Comparison of ENCODE assay signal across 8 cellular contexts in the genomic region with DNA sequence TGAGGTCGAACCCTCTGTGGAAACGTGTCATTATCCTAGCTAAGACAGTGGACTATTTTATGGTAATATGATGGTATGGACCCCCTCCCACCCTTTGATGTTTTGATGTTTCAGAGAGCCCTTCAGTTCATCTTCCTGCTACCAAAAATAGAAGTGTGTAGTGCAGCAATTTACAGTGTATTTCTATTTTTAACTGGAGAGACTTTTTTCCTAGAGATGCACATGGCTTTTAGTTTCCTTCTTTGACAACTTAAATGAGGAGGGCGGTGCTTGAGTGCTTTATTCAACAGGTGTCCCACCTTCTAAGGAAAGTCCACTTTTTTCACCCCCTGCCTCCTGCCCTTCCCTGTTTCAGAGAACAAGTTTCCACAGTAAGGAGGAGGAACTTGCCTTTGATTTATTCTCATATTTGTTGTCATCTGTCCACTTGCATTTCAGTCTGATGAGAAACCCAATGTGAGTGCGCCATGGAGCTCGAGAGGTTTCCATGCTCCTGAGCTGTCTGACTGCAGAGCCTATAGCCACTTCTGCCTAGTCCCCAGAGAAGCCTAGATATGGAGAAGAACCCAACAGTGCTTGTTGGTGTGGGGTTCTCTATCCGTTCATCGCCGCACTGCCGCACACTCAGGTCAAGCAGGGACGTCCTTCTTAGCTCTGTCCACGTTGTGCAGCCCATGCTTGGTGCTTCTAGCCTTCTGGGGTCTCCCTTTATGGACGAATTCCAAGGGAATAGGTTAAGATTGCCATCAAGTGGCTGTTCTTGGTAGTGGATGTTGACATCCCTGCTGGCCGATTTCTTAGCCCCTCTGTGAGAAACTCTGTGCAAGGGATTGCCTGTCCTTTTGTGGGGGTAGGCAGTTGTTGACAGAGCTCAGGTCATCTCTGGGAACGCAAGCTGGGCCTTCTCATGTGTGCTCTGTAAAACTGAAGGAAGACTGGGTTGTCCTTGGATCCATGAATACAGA.
A peak's percentile ranks its signal among the peaks of the same experiment; 100 is the strongest.
DNase-seq lines count a peak whose midpoint lies in the region; ATAC-seq and TF ChIP-seq lines count a peak whose summit lies in the region.

No MANE protein-coding gene starts in this region.

- H3K36me3 Mint-ChIP-seq in activated naive CD4-positive, alpha-beta T cell treated with anti-CD3 and anti-CD28 coated beads, Interleukin-2, amount 10 ng/mL, durations not matched to agents 7 days and 5 days, result peaks cover 23% of the 10 kb centered on the region
- peaks cover 18% of the 10 kb centered on the region for H3K36me3 Mint-ChIP-seq in activated naive CD8-positive, alpha-beta T cell treated with anti-CD3 and anti-CD28 coated beads, Interleukin-2, amount 10 ng/mL, durations not matched to agents 7 days and 5 days

- H3K27ac ChIP-seq in MM.1S (ENCODE audit: low read length) (peak overlapping the region; percentile 52; the same call in 1 of the 2 replicates), thyroid gland (no peak overlapping the region)

- H4K20me1 ChIP-seq in MM.1S (ENCODE audit: insufficient read depth, low read length), result no peaks in the 10 kb centered on the region

- no peak for TF ChIP-seq POLR2A in thyroid gland (IDR thresholded peaks at IDR 0.05)

- 56 to 62% methylated on average over 9 to 13 of the region's 14 CpGs for WGBS in thyroid gland, 2 donors

- H3K9me3 ChIP-seq in MM.1S (replicated peaks; ENCODE audit: insufficient read depth, low read length) (no peaks in the 10 kb centered on the region), thyroid gland (no peaks in the 10 kb centered on the region)

- CTCF ChIA-PET in activated naive CD4-positive, alpha-beta T cell treated with anti-CD3 and anti-CD28 coated beads, Interleukin-2, amount 10 ng/mL, durations not matched to agents 7 days and 5 days (lab: Charles Lee), result interaction anchor here (0.6 to 1.8 kb wide), 13 partner anchors 9 to 1181 kb away, joined by 3 to 7 read pairs (median 3); no protein-coding TSS in a partner anchor

- ATAC-seq in activated naive CD8-positive, alpha-beta T cell treated with anti-CD3 and anti-CD28 coated beads, Interleukin-2, amount 10 ng/mL, durations not matched to agents 7 days and 5 days (ENCODE audit: low read depth), result peak; percentile 48
- ATAC-seq in stimulated activated naive CD8-positive, alpha-beta T cell treated with anti-CD3 and anti-CD28 coated beads, Interleukin-15, amount 100 ng/mL, for 72 hours, result no peak

- 0 out of 2 replicates have a peak, but pooled peaks cover 8% of the 10 kb centered on the region for H3F3A ChIP-seq in MM.1S (ENCODE audit: insufficient read depth, low read length)

- peaks cover 25% of the 10 kb centered on the region for H3K4me1 ChIP-seq in MM.1S (ENCODE audit: low read length)
- peaks cover 11 to 18% of the 10 kb centered on the region in 2 donors for H3K4me1 ChIP-seq in thyroid gland

- H3K27ac Mint-ChIP-seq in activated naive CD4-positive, alpha-beta T cell treated with anti-CD3 and anti-CD28 coated beads, Interleukin-2, amount 10 ng/mL, durations not matched to agents 7 days and 5 days, result peak overlapping the region; percentile 80
- peak overlapping the region; percentile 81 for H3K27ac Mint-ChIP-seq in activated naive CD8-positive, alpha-beta T cell treated with anti-CD3 and anti-CD28 coated beads, Interleukin-2, amount 10 ng/mL, durations not matched to agents 7 days and 5 days
- no peak overlapping the region for H3K27ac Mint-ChIP-seq in stimulated activated naive CD8-positive, alpha-beta T cell treated with anti-CD3 and anti-CD28 coated beads, Interleukin-15, amount 100 ng/mL, for 72 hours

- H3K9me2 ChIP-seq in MM.1S (replicated peaks; ENCODE audit: insufficient read depth, low read length), result no peaks in the 10 kb centered on the region

- H3K27me3 ChIP-seq in MM.1S (replicated peaks; ENCODE audit: insufficient read depth, low read length) (no peaks in the 10 kb centered on the region), thyroid gland (no peaks in the 10 kb centered on the region)

- H3K27me3 Mint-ChIP-seq in activated naive CD4-positive, alpha-beta T cell treated with anti-CD3 and anti-CD28 coated beads, Interleukin-2, amount 10 ng/mL, durations not matched to agents 7 days and 5 days, result no peaks in the 10 kb centered on the region
- no peaks in the 10 kb centered on the region for H3K27me3 Mint-ChIP-seq in activated naive CD8-positive, alpha-beta T cell treated with anti-CD3 and anti-CD28 coated beads, Interleukin-2, amount 10 ng/mL, durations not matched to agents 7 days and 5 days
- no peaks in the 10 kb centered on the region for H3K27me3 Mint-ChIP-seq in stimulated activated naive CD8-positive, alpha-beta T cell treated with anti-CD3 and anti-CD28 coated beads, Interleukin-15, amount 100 ng/mL, for 72 hours

- DNase-seq in activated naive CD4-positive, alpha-beta T cell treated with anti-CD3 and anti-CD28 coated beads, Interleukin-2, amount 10 ng/mL, durations not matched to agents 7 days and 5 days, result peak; percentile 28
- no peak for DNase-seq in activated naive CD4-positive, alpha-beta T cell treated with Interleukin-2 at 50 U/mL for 16 hours
- DNase-seq in MM.1S (peak; percentile 59), iPS DF 19.7 (ENCODE audit: low read depth, low spot score) (peak; percentile 25), posterior vena cava (ENCODE audit: low spot score) (no peak), thyroid gland (no peak)
- peak; percentile 41 for DNase-seq in activated naive CD8-positive, alpha-beta T cell treated with anti-CD3 and anti-CD28 coated beads, Interleukin-2, amount 10 ng/mL, durations not matched to agents 7 days and 5 days
- peak in 1 of 2 donors; percentile 23 for DNase-seq in stimulated activated naive CD8-positive, alpha-beta T cell treated with anti-CD3 and anti-CD28 coated beads, Interleukin-15, amount 100 ng/mL, for 72 hours

- H3K36me3 ChIP-seq in MM.1S (replicated peaks; ENCODE audit: insufficient read depth, low read length) (no peaks in the 10 kb centered on the region), thyroid gland (no peaks in the 10 kb centered on the region)

- POLR2A ChIA-PET in activated naive CD8-positive, alpha-beta T cell treated with anti-CD3 and anti-CD28 coated beads, Interleukin-2, amount 10 ng/mL, durations not matched to agents 7 days and 5 days (lab: Charles Lee), result interaction anchor here (0.9 kb wide), 1 partner anchor 63 kb away, joined by 3 read pairs; no protein-coding TSS in a partner anchor

- peak; percentile 67 for TF ChIP-seq CTCF in MM.1S (IDR thresholded peaks at IDR 0.05; ENCODE audit: low read length)
- TF ChIP-seq CTCF in thyroid gland (IDR thresholded peaks at IDR 0.05), result peak in 3 of 6 experiments; percentile 36 to 48 (median 47)

- H3K4me1 Mint-ChIP-seq in activated naive CD4-positive, alpha-beta T cell treated with anti-CD3 and anti-CD28 coated beads, Interleukin-2, amount 10 ng/mL, durations not matched to agents 7 days and 5 days, result peaks cover 78% of the 10 kb centered on the region
- H3K4me1 Mint-ChIP-seq in activated naive CD8-positive, alpha-beta T cell treated with anti-CD3 and anti-CD28 coated beads, Interleukin-2, amount 10 ng/mL, durations not matched to agents 7 days and 5 days, result peaks cover 65% of the 10 kb centered on the region
- H3K4me1 Mint-ChIP-seq in stimulated activated naive CD8-positive, alpha-beta T cell treated with anti-CD3 and anti-CD28 coated beads, Interleukin-15, amount 100 ng/mL, for 72 hours, result peaks cover 87% of the 10 kb centered on the region

- intact Hi-C loops in posterior vena cava (cut with DNase I) (loop anchor here in 1 of 2 donors (10.0 kb wide), 1 partner anchor 1175 kb away; no protein-coding TSS in a partner anchor), thyroid gland (cut with DNase I) (no loop called here)

- peaks cover 95% of the 10 kb centered on the region for H3K79me2 ChIP-seq in MM.1S (ENCODE audit: low read length)

- no peak overlapping the region; the same call in 1 of the 2 replicates for H3K9ac ChIP-seq in MM.1S (ENCODE audit: low read length)

- H3K4me3 ChIP-seq in MM.1S (ENCODE audit: low read length) (peak overlapping the region; percentile 10; the same call in 1 of the 2 replicates), thyroid gland (replicated peaks in 1 of 3) (no peak overlapping the region)

- peak overlapping the region; percentile 66 for H3K4me2 ChIP-seq in MM.1S (ENCODE audit: low read depth, low read length)

- no peak overlapping the region for H3K4me3 Mint-ChIP-seq in activated naive CD4-positive, alpha-beta T cell treated with anti-CD3 and anti-CD28 coated beads, Interleukin-2, amount 10 ng/mL, durations not matched to agents 7 days and 5 days
- H3K4me3 Mint-ChIP-seq in activated naive CD8-positive, alpha-beta T cell treated with anti-CD3 and anti-CD28 coated beads, Interleukin-2, amount 10 ng/mL, durations not matched to agents 7 days and 5 days, result peak overlapping the region; percentile 69
- peak overlapping the region; percentile 36 to 53 for H3K4me3 Mint-ChIP-seq in stimulated activated naive CD8-positive, alpha-beta T cell treated with anti-CD3 and anti-CD28 coated beads, Interleukin-15, amount 100 ng/mL, for 72 hours

- no peaks in the 10 kb centered on the region for H3K9me3 Mint-ChIP-seq in activated naive CD4-positive, alpha-beta T cell treated with anti-CD3 and anti-CD28 coated beads, Interleukin-2, amount 10 ng/mL, durations not matched to agents 7 days and 5 days
- H3K9me3 Mint-ChIP-seq in activated naive CD8-positive, alpha-beta T cell treated with anti-CD3 and anti-CD28 coated beads, Interleukin-2, amount 10 ng/mL, durations not matched to agents 7 days and 5 days, result no peaks in the 10 kb centered on the region
- no peaks in the 10 kb centered on the region for H3K9me3 Mint-ChIP-seq in stimulated activated naive CD8-positive, alpha-beta T cell treated with anti-CD3 and anti-CD28 coated beads, Interleukin-15, amount 100 ng/mL, for 72 hours

- H2AFZ ChIP-seq in MM.1S (ENCODE audit: low read length), result no peak overlapping the region

Comparison
In these comparisons a context has a peak if more than half of its experiments do, and no peak if none do; other contexts are left out.
1. DNase-seq: peak in activated naive CD4-positive, alpha-beta T cell treated with anti-CD3 and anti-CD28 coated beads, Interleukin-2, amount 10 ng/mL, durations not matched to agents 7 days and 5 days (single experiment), MM.1S (single experiment), activated naive CD8-positive, alpha-beta T cell treated with anti-CD3 and anti-CD28 coated beads, Interleukin-2, amount 10 ng/mL, durations not matched to agents 7 days and 5 days (single experiment) and iPS DF 19.7 (single experiment); none in activated naive CD4-positive, alpha-beta T cell treated with Interleukin-2 at 50 U/mL for 16 hours (single experiment), posterior vena cava (single experiment) and thyroid gland (0 of 2).
2. H3K27ac Mint-ChIP-seq: peak in activated naive CD4-positive, alpha-beta T cell treated with anti-CD3 and anti-CD28 coated beads, Interleukin-2, amount 10 ng/mL, durations not matched to agents 7 days and 5 days (single experiment) and activated naive CD8-positive, alpha-beta T cell treated with anti-CD3 and anti-CD28 coated beads, Interleukin-2, amount 10 ng/mL, durations not matched to agents 7 days and 5 days (single experiment); none in stimulated activated naive CD8-positive, alpha-beta T cell treated with anti-CD3 and anti-CD28 coated beads, Interleukin-15, amount 100 ng/mL, for 72 hours (0 of 2).